38 cellular contexts compared by ENCODE assay signal in the genomic region with DNA sequence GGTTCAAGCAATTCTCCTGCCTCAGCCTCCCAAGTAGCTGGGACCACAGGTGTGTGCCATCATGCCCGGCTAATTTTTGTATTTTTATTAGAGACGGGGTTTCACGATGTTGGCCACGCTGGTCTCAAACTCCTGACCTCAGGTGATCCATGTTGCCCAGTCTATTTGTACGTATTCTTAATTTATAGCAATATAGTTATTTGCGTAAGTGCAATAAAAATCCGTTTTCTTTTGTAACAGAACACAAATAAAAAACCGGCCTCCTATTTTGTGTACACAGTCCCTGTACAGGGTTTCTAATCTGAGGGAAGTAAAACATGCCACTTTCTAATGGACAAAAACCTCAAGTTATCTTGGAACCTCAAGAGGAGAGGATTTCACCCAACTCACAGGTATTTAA. TPM values are rescaled to one million over a fixed set of nuclear protein-coding genes. Genes with fewer than 3 reads are reported as not detected.
"Had no signal": no experiment of that assay in that cellular context is flagged by ENCODE, and none has a peak within 500 bp of the region (broad histone marks: within the 10 kb centered on the region; RNA-seq: fewer than 3 reads in every experiment).

No MANE protein-coding gene starts in this region.

- H3K4me3 ChIP-seq: ascending aorta, cardiac muscle cell had no signal

- H3K27me3 Mint-ChIP-seq: activated CD4-positive, alpha-beta memory T cell treated with anti-CD3 and anti-CD28 coated beads, Interleukin-2, amount 10 ng/mL, durations not matched to agents 7 days and 5 days; activated CD4-positive, alpha-beta T cell treated with anti-CD3 and anti-CD28 coated beads for 36 hours; activated CD4-positive, alpha-beta T cell treated with anti-CD3 and anti-CD28 coated beads, Interleukin-2, amount 10 ng/mL, durations not matched to agents 7 days and 5 days; activated CD8-positive, alpha-beta memory T cell treated with anti-CD3 and anti-CD28 coated beads, Interleukin-2, amount 10 ng/mL, durations not matched to agents 7 days and 5 days; activated naive CD4-positive, alpha-beta T cell treated with anti-CD3 and anti-CD28 coated beads, Interleukin-2, amount 10 ng/mL, durations not matched to agents 7 days and 5 days; activated naive CD4-positive, alpha-beta T cell treated with anti-CD3 and anti-CD28 coated beads, Interleukin-2, amount 50 U/mL, for 24 hours; activated naive CD8-positive, alpha-beta T cell; activated naive CD8-positive, alpha-beta T cell treated with anti-CD3 and anti-CD28 coated beads, Interleukin-2, amount 10 ng/mL, durations not matched to agents 7 days and 5 days; activated naive CD8-positive, alpha-beta T cell treated with anti-CD3 and anti-CD28 coated beads, Interleukin-2, amount 50 U/mL, for 24 hours; activated T-cell treated with anti-CD3 and anti-CD28 coated beads, Interleukin-2, amount 50 U/mL, for 24 hours; brain; central memory CD8-positive, alpha-beta T cell had no signal

- ATAC-seq: activated CD4-positive, alpha-beta T cell treated with anti-CD3 and anti-CD28 coated beads for 36 hours; activated CD4-positive, CD25-positive, alpha-beta regulatory T cell treated with anti-CD3 and anti-CD28 coated beads, Interleukin-2, amount 50 U/mL, for 24 hours; activated CD8-positive, alpha-beta memory T cell treated with anti-CD3 and anti-CD28 coated beads, Interleukin-2, amount 10 ng/mL, durations not matched to agents 7 days and 5 days; activated CD8-positive, alpha-beta T cell treated with anti-CD3 and anti-CD28 coated beads, Interleukin-2, amount 10 ng/mL, durations not matched to agents 7 days and 5 days; activated naive CD8-positive, alpha-beta T cell treated with anti-CD3 and anti-CD28 coated beads, Interleukin-2, amount 50 U/mL, for 24 hours; WTC11 had no signal

- H3K4me1 ChIP-seq: ascending aorta had no signal

- H3K27ac ChIP-seq: ascending aorta, cardiac muscle cell, WERI-Rb-1 had no signal

- DNase-seq: activated CD4-positive, alpha-beta memory T cell treated with anti-CD3 and anti-CD28 coated beads, Interleukin-2, amount 10 ng/mL, durations not matched to agents 7 days and 5 days; activated CD4-positive, alpha-beta T cell treated with anti-CD3 and anti-CD28 coated beads for 1 hour; activated CD4-positive, alpha-beta T cell treated with anti-CD3 and anti-CD28 coated beads for 36 hours; activated CD4-positive, alpha-beta T cell treated with anti-CD3 and anti-CD28 coated beads for 48 hours; activated CD4-positive, alpha-beta T cell treated with anti-CD3 and anti-CD28 coated beads, Interleukin-2, amount 10 ng/mL, durations not matched to agents 7 days and 5 days; activated CD4-positive, alpha-beta T cell treated with anti-CD3 and anti-CD28 coated beads, Interleukin-2, amount 50 U/mL, for 48 hours; activated CD4-positive, CD25-positive, alpha-beta regulatory T cell; activated CD8-positive, alpha-beta memory T cell treated with anti-CD3 and anti-CD28 coated beads for 24 hours; activated CD8-positive, alpha-beta memory T cell treated with anti-CD3 and anti-CD28 coated beads, Interleukin-2, amount 10 ng/mL, durations not matched to agents 7 days and 5 days; activated CD8-positive, alpha-beta memory T cell treated with anti-CD3 and anti-CD28 coated beads, Interleukin-2, amount 50 U/mL, for 48 hours; activated CD8-positive, alpha-beta T cell treated with anti-CD3 and anti-CD28 coated beads, Interleukin-2, amount 10 ng/mL, durations not matched to agents 7 days and 5 days; activated effector memory CD4-positive, alpha-beta T cell treated with Interleukin-2 at 50 U/mL for 16 hours; activated gamma-delta T cell; activated naive CD4-positive, alpha-beta T cell treated with anti-CD3 and anti-CD28 coated beads, Interleukin-2, amount 10 ng/mL, durations not matched to agents 7 days and 5 days; activated naive CD4-positive, alpha-beta T cell treated with Interleukin-2 at 50 U/mL for 16 hours; activated naive CD8-positive, alpha-beta T cell treated with anti-CD3 and anti-CD28 coated beads, Interleukin-2, amount 10 ng/mL, durations not matched to agents 7 days and 5 days; activated naive CD8-positive, alpha-beta T cell treated with anti-CD3 and anti-CD28 coated beads, Interleukin-2, amount 50 U/mL, for 24 hours; activated T-cell treated with anti-CD3 and anti-CD28 coated beads, Interleukin-2, amount 50 U/mL, for 24 hours; activated T-cell treated with anti-CD3 and anti-CD28 coated beads, Interleukin-2, amount 50 U/mL, for 48 hours; amygdala; anterior cingulate cortex; caudate nucleus; cerebellar nuclear complex; T-helper 1 cell; T-helper 2 cell; T-helper 9 cell; WERI-Rb-1 had no signal

- H3K27ac Mint-ChIP-seq: activated CD4-positive, alpha-beta memory T cell treated with anti-CD3 and anti-CD28 coated beads, Interleukin-2, amount 10 ng/mL, durations not matched to agents 7 days and 5 days; activated CD4-positive, alpha-beta T cell treated with anti-CD3 and anti-CD28 coated beads for 36 hours; activated CD4-positive, alpha-beta T cell treated with anti-CD3 and anti-CD28 coated beads, Interleukin-2, amount 10 ng/mL, durations not matched to agents 7 days and 5 days; activated CD8-positive, alpha-beta memory T cell treated with anti-CD3 and anti-CD28 coated beads, Interleukin-2, amount 10 ng/mL, durations not matched to agents 7 days and 5 days; activated CD8-positive, alpha-beta T cell treated with anti-CD3 and anti-CD28 coated beads, Interleukin-2, amount 10 ng/mL, durations not matched to agents 7 days and 5 days; activated naive CD4-positive, alpha-beta T cell treated with anti-CD3 and anti-CD28 coated beads, Interleukin-2, amount 10 ng/mL, durations not matched to agents 7 days and 5 days; activated naive CD4-positive, alpha-beta T cell treated with anti-CD3 and anti-CD28 coated beads, Interleukin-2, amount 50 U/mL, for 24 hours; activated naive CD8-positive, alpha-beta T cell; activated naive CD8-positive, alpha-beta T cell treated with anti-CD3 and anti-CD28 coated beads, Interleukin-2, amount 10 ng/mL, durations not matched to agents 7 days and 5 days; activated naive CD8-positive, alpha-beta T cell treated with anti-CD3 and anti-CD28 coated beads, Interleukin-2, amount 50 U/mL, for 24 hours; activated T-helper 2 cell treated with anti-CD3 and anti-CD28 coated beads, Interferon-gamma antibody, Interleukin-2, Interleukin-4, amounts not matched to agents 10 μg/mL and 5 μg/mL and 100 μg/mL, durations not matched to agents 14 hours and 24 hours and 36 hours; T-helper 1 cell treated with Interleukin-12 subunit alpha and Interleukin-12 subunit beta and Interleukin-4 antibody, amounts not matched to agents 30 μg/mL and 1 μg/mL, for 36 hours; T-helper 2 cell treated with Interferon-gamma antibody and Interleukin-4, amounts not matched to agents 5 μg/mL and 100 μg/mL, for 36 hours; WTC11 had no signal

- H3K9me3 Mint-ChIP-seq: activated CD4-positive, alpha-beta memory T cell treated with anti-CD3 and anti-CD28 coated beads, Interleukin-2, amount 10 ng/mL, durations not matched to agents 7 days and 5 days; activated CD4-positive, alpha-beta T cell treated with anti-CD3 and anti-CD28 coated beads, Interleukin-2, amount 10 ng/mL, durations not matched to agents 7 days and 5 days; activated naive CD4-positive, alpha-beta T cell treated with anti-CD3 and anti-CD28 coated beads, Interleukin-2, amount 10 ng/mL, durations not matched to agents 7 days and 5 days; activated naive CD4-positive, alpha-beta T cell treated with anti-CD3 and anti-CD28 coated beads, Interleukin-2, amount 50 U/mL, for 24 hours; activated naive CD8-positive, alpha-beta T cell treated with anti-CD3 and anti-CD28 coated beads, Interleukin-2, amount 10 ng/mL, durations not matched to agents 7 days and 5 days; activated naive CD8-positive, alpha-beta T cell treated with anti-CD3 and anti-CD28 coated beads, Interleukin-2, amount 50 U/mL, for 24 hours; activated T-cell treated with anti-CD3 and anti-CD28 coated beads, Interleukin-2, amount 50 U/mL, for 24 hours; activated T-helper 2 cell treated with anti-CD3 and anti-CD28 coated beads, Interferon-gamma antibody, Interleukin-2, Interleukin-4, amounts not matched to agents 10 μg/mL and 5 μg/mL and 100 μg/mL, durations not matched to agents 14 hours and 24 hours and 36 hours; brain; central memory CD8-positive, alpha-beta T cell; T-helper 1 cell treated with Interleukin-12 subunit alpha and Interleukin-12 subunit beta and Interleukin-4 antibody, amounts not matched to agents 30 μg/mL and 1 μg/mL, for 36 hours; T-helper 2 cell treated with Interferon-gamma antibody and Interleukin-4, amounts not matched to agents 5 μg/mL and 100 μg/mL, for 36 hours; WTC11 had no signal

- H3K9me3 ChIP-seq: ascending aorta had no signal

- H3K4me3 Mint-ChIP-seq: activated CD4-positive, alpha-beta memory T cell treated with anti-CD3 and anti-CD28 coated beads, Interleukin-2, amount 10 ng/mL, durations not matched to agents 7 days and 5 days; activated CD4-positive, alpha-beta T cell treated with anti-CD3 and anti-CD28 coated beads for 36 hours; activated CD4-positive, alpha-beta T cell treated with anti-CD3 and anti-CD28 coated beads, Interleukin-2, amount 10 ng/mL, durations not matched to agents 7 days and 5 days; activated CD8-positive, alpha-beta memory T cell treated with anti-CD3 and anti-CD28 coated beads, Interleukin-2, amount 10 ng/mL, durations not matched to agents 7 days and 5 days; activated CD8-positive, alpha-beta T cell treated with anti-CD3 and anti-CD28 coated beads, Interleukin-2, amount 10 ng/mL, durations not matched to agents 7 days and 5 days; activated naive CD4-positive, alpha-beta T cell treated with anti-CD3 and anti-CD28 coated beads, Interleukin-2, amount 10 ng/mL, durations not matched to agents 7 days and 5 days; activated naive CD4-positive, alpha-beta T cell treated with anti-CD3 and anti-CD28 coated beads, Interleukin-2, amount 50 U/mL, for 24 hours; activated naive CD8-positive, alpha-beta T cell; activated naive CD8-positive, alpha-beta T cell treated with anti-CD3 and anti-CD28 coated beads, Interleukin-2, amount 10 ng/mL, durations not matched to agents 7 days and 5 days; activated naive CD8-positive, alpha-beta T cell treated with anti-CD3 and anti-CD28 coated beads, Interleukin-2, amount 50 U/mL, for 24 hours; activated T-cell treated with anti-CD3 and anti-CD28 coated beads, Interleukin-2, amount 50 U/mL, for 24 hours; brain; central memory CD8-positive, alpha-beta T cell; T-helper 1 cell treated with Interleukin-12 subunit alpha and Interleukin-12 subunit beta and Interleukin-4 antibody, amounts not matched to agents 30 μg/mL and 1 μg/mL, for 36 hours; T-helper 2 cell treated with Interferon-gamma antibody and Interleukin-4, amounts not matched to agents 5 μg/mL and 100 μg/mL, for 36 hours; WTC11 had no signal

RNA-seq across cellular contexts. Expression of gene DNASE1L2, which starts 24.0 kb away (rescaled TPM):
- total RNA-seq: ascending aorta had no signal
